In the genomic region with DNA sequence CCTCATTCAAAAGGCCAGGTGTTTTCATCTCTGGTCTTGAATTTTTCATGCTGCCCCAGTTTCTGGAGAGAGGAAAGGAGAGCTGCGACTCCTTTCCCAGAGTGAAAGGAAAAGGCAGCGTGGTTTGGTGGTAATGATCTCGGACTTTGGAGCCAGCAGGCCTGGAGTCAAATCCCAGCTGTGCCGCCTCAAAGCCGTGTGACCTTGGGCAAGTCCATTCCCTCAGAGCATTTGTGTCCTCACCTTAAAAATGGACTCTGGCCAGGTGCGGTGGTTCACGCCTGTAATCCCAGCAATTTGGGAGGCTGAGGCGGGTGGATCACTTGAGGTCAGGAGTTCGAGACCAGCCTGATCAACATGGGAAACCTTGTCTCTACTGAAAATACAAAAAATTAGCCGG, we compare ENCODE assay signal across 10 cellular contexts. TPM values are rescaled to one million over a fixed set of nuclear protein-coding genes. Genes with fewer than 3 reads are reported as not detected.
"Had no signal": no experiment of that assay in that cellular context is flagged by ENCODE, and none has a peak within 500 bp of the region (broad histone marks: within the 10 kb centered on the region; RNA-seq: fewer than 3 reads in every experiment).

No MANE protein-coding gene starts in this region.

- H3K27ac Mint-ChIP-seq: HFFc6 had no signal

- DNase-seq: GM23248, GOT3, H7, HFFc6, IMR-90, KG1 had no signal

- H3K27ac ChIP-seq: GM23248 had no signal

- H3K9ac ChIP-seq: GM23248 had no signal

- ATAC-seq: HCT116, K562 had no signal

- H3K4me3 Mint-ChIP-seq: HFFc6 had no signal

- H3K9me3 ChIP-seq: HAP-1 had no signal

- H3K9me3 Mint-ChIP-seq: HFFc6 had no signal

- H3K36me3 ChIP-seq: HAP-1 had no signal

- H2AFZ ChIP-seq: GM23248 had no signal

- H3K4me3 ChIP-seq: GM23248, HAP-1, K562 had no signal

RNA-seq across cellular contexts. Expression of a gene that starts 4.7 kb away (rescaled TPM):
- total RNA-seq: GM23248, HT1080, IMR-90 had no signal
- polyA plus RNA-seq: GM23248, IMR-90 had no signal

RNA-seq across cellular contexts. Expression of a gene that starts 28.9 kb away (rescaled TPM):
- total RNA-seq: GM23248, HT1080, IMR-90 had no signal
- polyA plus RNA-seq: GM23248 had no signal

RNA-seq across cellular contexts. Expression of a gene that starts 58.0 kb away (rescaled TPM):
- total RNA-seq: K562 had no signal
- polyA plus RNA-seq: K562 had no signal
